ENCODE assay signal across 13 cellular contexts in genomic region chr3:12232785-12233317, GRCh38.
"Had no signal": no experiment of that assay in that cellular context is flagged by ENCODE, and none has a peak within 500 bp of the region (broad histone marks: within the 10 kb centered on the region; RNA-seq: fewer than 3 reads in every experiment).

No MANE protein-coding gene starts in this region.

- H3K4me3 Mint-ChIP-seq: activated CD8-positive, alpha-beta memory T cell treated with anti-CD3 and anti-CD28 coated beads, Interleukin-2, amount 10 ng/mL, durations not matched to agents 7 days and 5 days; activated naive CD4-positive, alpha-beta T cell treated with anti-CD3 and anti-CD28 coated beads, Interleukin-2, amount 10 ng/mL, durations not matched to agents 7 days and 5 days; immature natural killer cell; natural killer cell had no signal

- DNase-seq: activated CD8-positive, alpha-beta memory T cell treated with anti-CD3 and anti-CD28 coated beads, Interleukin-2, amount 10 ng/mL, durations not matched to agents 7 days and 5 days; activated naive CD4-positive, alpha-beta T cell treated with anti-CD3 and anti-CD28 coated beads, Interleukin-2, amount 10 ng/mL, durations not matched to agents 7 days and 5 days; dorsolateral prefrontal cortex; erythroblast; gastrocnemius medialis; heart left ventricle; immature natural killer cell; mesenchymal stem cell; natural killer cell; retina; thyroid gland had no signal

- H3K27ac Mint-ChIP-seq: activated CD8-positive, alpha-beta memory T cell treated with anti-CD3 and anti-CD28 coated beads, Interleukin-2, amount 10 ng/mL, durations not matched to agents 7 days and 5 days; activated naive CD4-positive, alpha-beta T cell treated with anti-CD3 and anti-CD28 coated beads, Interleukin-2, amount 10 ng/mL, durations not matched to agents 7 days and 5 days; activated T-helper 2 cell treated with anti-CD3 and anti-CD28 coated beads, Interferon-gamma antibody, Interleukin-2, Interleukin-4, amounts not matched to agents 10 μg/mL and 5 μg/mL and 100 μg/mL, durations not matched to agents 14 hours and 24 hours and 36 hours; immature natural killer cell; natural killer cell had no signal

- H3K9me3 Mint-ChIP-seq: activated naive CD4-positive, alpha-beta T cell treated with anti-CD3 and anti-CD28 coated beads, Interleukin-2, amount 10 ng/mL, durations not matched to agents 7 days and 5 days; immature natural killer cell; natural killer cell had no signal

- ATAC-seq: activated CD8-positive, alpha-beta memory T cell treated with anti-CD3 and anti-CD28 coated beads, Interleukin-2, amount 10 ng/mL, durations not matched to agents 7 days and 5 days; gastrocnemius medialis; heart left ventricle; natural killer cell; SK-N-SH treated with all-trans-retinoic acid at 6 μM for 48 hours had no signal

- H3K36me3 Mint-ChIP-seq: activated naive CD4-positive, alpha-beta T cell treated with anti-CD3 and anti-CD28 coated beads, Interleukin-2, amount 10 ng/mL, durations not matched to agents 7 days and 5 days; immature natural killer cell; natural killer cell had no signal

- H3K4me1 Mint-ChIP-seq: activated naive CD4-positive, alpha-beta T cell treated with anti-CD3 and anti-CD28 coated beads, Interleukin-2, amount 10 ng/mL, durations not matched to agents 7 days and 5 days; immature natural killer cell; natural killer cell had no signal
